In genomic region chr17:57440522-57441269, GRCh38 we compare ENCODE assay signal across 8 cellular contexts.
A peak's percentile ranks its signal among the peaks of the same experiment; 100 is the strongest.
DNase-seq lines count a peak whose midpoint lies in the region; ATAC-seq and TF ChIP-seq lines count a peak whose summit lies in the region.

No MANE protein-coding gene starts in this region.

- H3K9ac ChIP-seq in endodermal cell (ENCODE audit: extremely low read depth, low read length, poor library complexity, severe bottlenecking) = no peak overlapping the region

- H3K27ac Mint-ChIP-seq in CD4-positive, alpha-beta T cell = peak overlapping the region; percentile 87
- peak overlapping the region; percentile 30 for H3K27ac Mint-ChIP-seq in endodermal cell

- 47 to 56% methylated on average over 8 to 15 of the region's 15 CpGs for WGBS in endodermal cell (ENCODE audit: insufficient coverage in 1 of 2, insufficient read length in 1 of 2), 2 experiments

- no peaks in the 10 kb centered on the region for H3K9me3 Mint-ChIP-seq in CD4-positive, alpha-beta T cell
- no peaks in the 10 kb centered on the region for H3K9me3 Mint-ChIP-seq in endodermal cell

- peaks cover 9% of the 10 kb centered on the region for H3K4me1 ChIP-seq in endodermal cell (ENCODE audit: control insufficient read depth, insufficient read depth, low read length)

- H3K27me3 Mint-ChIP-seq in CD4-positive, alpha-beta T cell = no peaks in the 10 kb centered on the region
- no peaks in the 10 kb centered on the region for H3K27me3 Mint-ChIP-seq in endodermal cell (ENCODE audit: insufficient read depth)

- H3K36me3 Mint-ChIP-seq in CD4-positive, alpha-beta T cell (ENCODE audit: low read depth) = peaks cover under 1% of the 10 kb centered on the region
- no peaks in the 10 kb centered on the region for H3K36me3 Mint-ChIP-seq in endodermal cell (ENCODE audit: low read depth)

- peak overlapping the region; percentile 30 for H3K4me3 Mint-ChIP-seq in CD4-positive, alpha-beta T cell
- H3K4me3 Mint-ChIP-seq in endodermal cell = no peak overlapping the region

- CTCF ChIA-PET in CD4-positive, alpha-beta T cell (lab: Charles Lee) = interaction anchor here (0.5 to 3.1 kb wide), 3 partner anchors 95 to 447 kb away, joined by 3 to 20 read pairs (median 6); no protein-coding TSS in a partner anchor

- H3K9me3 ChIP-seq in CD4-positive, alpha-beta T cell (ENCODE audit: control insufficient read depth, low read length) = no peaks in the 10 kb centered on the region
- no peaks in the 10 kb centered on the region for H3K9me3 ChIP-seq in endodermal cell (ENCODE audit: control insufficient read depth, low read length)

- POLR2A ChIA-PET in CD4-positive, alpha-beta T cell (lab: Charles Lee) = interaction anchor here (0.6 to 1.5 kb wide), 6 partner anchors 9 to 198 kb away, joined by 3 to 5 read pairs (median 4); no protein-coding TSS in a partner anchor

- H3K27ac ChIP-seq in CD4-positive, alpha-beta T cell (ENCODE audit: low read depth, low read length) = peak overlapping the region; percentile 9
- peak overlapping the region; percentile 86 for H3K27ac ChIP-seq in endodermal cell (ENCODE audit: low read depth, low read length)

- H3K4me3 ChIP-seq in H7 (ENCODE audit: insufficient read depth, low read depth, low read length) = no peak overlapping the region
- no peak overlapping the region for H3K4me3 ChIP-seq in endodermal cell (ENCODE audit: low read length)

- peak; percentile 44 for TF ChIP-seq CTCF in CD4-positive, alpha-beta T cell (IDR thresholded peaks at IDR 0.05)
- peak; percentile 84 for TF ChIP-seq CTCF in endodermal cell (conservative IDR thresholded peaks at IDR 0.05)

- peak; percentile 33 to 78 (median 60) for DNase-seq in CD4-positive, alpha-beta T cell
- DNase-seq in H7 = peak; percentile 89
- DNase-seq in NCI-H510A (lab: John Stamatoyannopoulos, UW) = peak; percentile 56
- peak; percentile 74 for DNase-seq in activated CD8-positive, alpha-beta memory T cell treated with anti-CD3 and anti-CD28 coated beads, Interleukin-2, amount 50 U/mL, for 4 hours
- DNase-seq in endodermal cell = peak; percentile 95
- DNase-seq in midbrain (lab: John Stamatoyannopoulos, UW) = peak; percentile 75
- DNase-seq in stimulated activated CD8-positive, alpha-beta memory T cell treated with anti-CD3 and anti-CD28 coated beads, Interleukin-2, amount 100 ng/mL, for 1 hour (ENCODE audit: low read depth in 2 of 2) = peak; percentile 15 to 43

- H3K36me3 ChIP-seq in H7 (replicated peaks; ENCODE audit: control insufficient read depth, insufficient read depth, low read length) = no peaks in the 10 kb centered on the region
- H3K36me3 ChIP-seq in endodermal cell (ENCODE audit: control insufficient read depth, insufficient read depth, low read length) = no peaks in the 10 kb centered on the region

- intact Hi-C loops in CD4-positive, alpha-beta T cell (cut with DNase I, micrococcal nuclease) = loop anchor here (5.0 to 10.0 kb wide), 4 partner anchors 54 to 198 kb away; partner anchors contain the start of gene MSI2 (in 1 of the 2)

- peaks cover 86% of the 10 kb centered on the region for H3K4me1 Mint-ChIP-seq in CD4-positive, alpha-beta T cell (ENCODE audit: low read depth)
- H3K4me1 Mint-ChIP-seq in endodermal cell = peaks cover 41% of the 10 kb centered on the region

- H3K27me3 ChIP-seq in CD4-positive, alpha-beta T cell (ENCODE audit: control insufficient read depth, insufficient read depth, low read length) = no peaks in the 10 kb centered on the region
- no peaks in the 10 kb centered on the region; the same call in 1 of the 2 replicates for H3K27me3 ChIP-seq in H7 (ENCODE audit: control insufficient read depth, insufficient read depth, low read length)
- H3K27me3 ChIP-seq in endodermal cell (ENCODE audit: control insufficient read depth, insufficient read depth, low read length, poor library complexity, severe bottlenecking) = no peaks in the 10 kb centered on the region

- ATAC-seq in CD4-positive, alpha-beta T cell (ENCODE audit: poor library complexity) = peak; percentile 78
- ATAC-seq in HG03571 (IDR thresholded peaks at IDR 0.05; ENCODE audit: unreplicated experiment) = no peak

Comparison
In these comparisons a context has a peak if more than half of its experiments do, and no peak if none do; other contexts are left out.
1. DNase-seq: peak in every context shown above with its lines; median percentile 95 in endodermal cell; 89 in H7; 75 in midbrain; 74 in activated CD8-positive, alpha-beta memory T cell treated with anti-CD3 and anti-CD28 coated beads, Interleukin-2, amount 50 U/mL, for 4 hours; 60 in CD4-positive, alpha-beta T cell; 56 in NCI-H510A; 29 in stimulated activated CD8-positive, alpha-beta memory T cell treated with anti-CD3 and anti-CD28 coated beads, Interleukin-2, amount 100 ng/mL, for 1 hour.